1 cellular context compared by ENCODE assay signal in genomic region chr6:142328070-142328469, GRCh38.
TF ChIP-seq lines count a peak whose summit lies in the region.

No MANE protein-coding gene starts in this region.

TF ChIP-seq in A549, 52 proteins besides CTCF, POLR2A, EP300 and RAD21 (continued from another document):
- TF ChIP-seq E2F6 (IDR thresholded peaks at IDR 0.05; ENCODE audit: borderline replicate concordance, low read depth) (no peak), KDM1A (IDR thresholded peaks at IDR 0.05; ENCODE audit: low read depth) (no peak), CEBPB (IDR thresholded peaks at IDR 0.05) (no peak), CHD2 (IDR thresholded peaks at IDR 0.05; ENCODE audit: low read length, partially characterized antibody) (no peak), SMC3 (IDR thresholded peaks at IDR 0.05) (no peak), SREBF2 (IDR thresholded peaks at IDR 0.05) (no peak), ESRRA (IDR thresholded peaks at IDR 0.05; ENCODE audit: borderline replicate concordance, low read length) (no peak), FOSL2 (IDR thresholded peaks at IDR 0.05) (no peak), FOSL2 (CRISPR knock-in tag; IDR thresholded peaks at IDR 0.05) (no peak), NR3C1 (IDR thresholded peaks at IDR 0.05) (no peak)
TF ChIP-seq in A549: peak in this region for 0.
